23 cellular contexts compared by ENCODE assay signal in the genomic region with DNA sequence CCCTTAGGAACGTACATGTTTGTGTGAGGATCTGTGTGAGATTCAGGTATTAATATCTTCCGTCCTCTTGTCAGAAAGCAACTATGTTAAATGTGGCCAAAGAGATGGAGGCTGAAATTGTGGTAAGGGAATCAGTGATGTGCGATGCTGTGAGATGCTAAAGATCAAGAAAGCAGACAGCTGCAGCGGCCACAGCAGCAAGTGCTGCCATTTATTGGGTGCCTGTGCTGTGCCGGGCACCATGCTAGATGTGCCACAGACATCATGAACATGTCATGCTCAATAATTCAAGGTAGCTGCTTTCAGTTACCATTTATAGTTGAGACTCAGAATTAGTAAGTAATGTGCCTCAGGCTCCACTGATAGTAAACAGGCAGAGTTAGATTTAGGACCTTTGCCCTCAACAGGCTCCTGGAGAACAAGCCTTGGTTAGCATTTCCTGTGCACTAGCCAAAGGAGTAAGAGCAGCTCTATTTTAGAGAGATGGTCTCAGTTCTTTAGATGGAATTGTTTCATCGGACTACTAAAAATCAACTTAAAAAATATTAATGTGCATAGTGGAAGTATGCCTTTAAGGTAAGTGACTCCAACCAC.
"Had no signal": no experiment of that assay in that cellular context is flagged by ENCODE, and none has a peak within 500 bp of the region (broad histone marks: within the 10 kb centered on the region; RNA-seq: fewer than 3 reads in every experiment).

No MANE protein-coding gene starts in this region.

- DNase-seq: activated CD4-positive, alpha-beta memory T cell treated with anti-CD3 and anti-CD28 coated beads, Interleukin-2, amount 10 ng/mL, durations not matched to agents 7 days and 5 days; activated CD4-positive, alpha-beta T cell treated with anti-CD3 and anti-CD28 coated beads for 48 hours; activated CD4-positive, CD25-positive, alpha-beta regulatory T cell; activated effector memory CD4-positive, alpha-beta T cell treated with anti-CD3 and anti-CD28 coated beads, Interleukin-2, amount 50 U/mL, for 16 hours; activated naive CD4-positive, alpha-beta T cell treated with anti-CD3 and anti-CD28 coated beads, Interleukin-2, amount 50 U/mL, for 16 hours; activated T-cell treated with anti-CD3 and anti-CD28 coated beads for 4 hours; anterior cingulate cortex; body of pancreas; cortex of kidney; foreskin melanocyte; immature natural killer cell; left ventricle myocardium inferior; posterior cingulate gyrus; stimulated activated CD4-positive, alpha-beta T cell treated with anti-CD3 and anti-CD28 coated beads, Interleukin-12 subunit alpha, Interleukin-12 subunit beta, amount 100 ng/mL, for 4 hours; stimulated activated CD4-positive, alpha-beta T cell treated with anti-CD3 and anti-CD28 coated beads, Interleukin-4, amount 100 ng/mL, for 4 hours; stimulated activated naive CD8-positive, alpha-beta T cell treated with anti-CD3 and anti-CD28 coated beads, Interleukin-15, Interleukin-2, amounts not matched to agents 100 U/mL and 50 U/mL, for 24 hours; T1000; thyroid gland had no signal

- H3K27me3 ChIP-seq: body of pancreas, cardiac muscle cell, hepatocyte, thyroid gland had no signal

- H3K9me3 Mint-ChIP-seq: activated CD4-positive, alpha-beta memory T cell treated with anti-CD3 and anti-CD28 coated beads, Interleukin-2, amount 10 ng/mL, durations not matched to agents 7 days and 5 days; immature natural killer cell; T-helper 1 cell treated with Interleukin-12 subunit alpha and Interleukin-12 subunit beta and Interleukin-4 antibody, amounts not matched to agents 30 μg/mL and 1 μg/mL, for 36 hours had no signal

- H2AFZ ChIP-seq: hepatocyte had no signal

- H3K9me3 ChIP-seq: body of pancreas, left ventricle myocardium inferior, thyroid gland had no signal

- H3K27ac Mint-ChIP-seq: activated CD4-positive, alpha-beta memory T cell treated with anti-CD3 and anti-CD28 coated beads, Interleukin-2, amount 10 ng/mL, durations not matched to agents 7 days and 5 days; mesothelial cell of epicardium; T-helper 1 cell treated with Interleukin-12 subunit alpha and Interleukin-12 subunit beta and Interleukin-4 antibody, amounts not matched to agents 30 μg/mL and 1 μg/mL, for 36 hours had no signal

- H3K79me2 ChIP-seq: hepatocyte had no signal

- H3K27me3 Mint-ChIP-seq: activated CD4-positive, alpha-beta memory T cell treated with anti-CD3 and anti-CD28 coated beads, Interleukin-2, amount 10 ng/mL, durations not matched to agents 7 days and 5 days had no signal

- H3K4me3 ChIP-seq: body of pancreas, cardiac muscle cell, hepatocyte, left ventricle myocardium inferior, thyroid gland had no signal

- ATAC-seq: body of pancreas; stimulated activated naive CD8-positive, alpha-beta T cell treated with anti-CD3 and anti-CD28 coated beads, Interleukin-15, Interleukin-2, amounts not matched to agents 100 U/mL and 50 U/mL, for 24 hours had no signal

- H3K4me1 ChIP-seq: thyroid gland had no signal

- H3K27ac ChIP-seq: body of pancreas, cardiac muscle cell, hepatocyte, left ventricle myocardium inferior, thyroid gland had no signal

- H3K4me3 Mint-ChIP-seq: activated CD4-positive, alpha-beta memory T cell treated with anti-CD3 and anti-CD28 coated beads, Interleukin-2, amount 10 ng/mL, durations not matched to agents 7 days and 5 days; immature natural killer cell; mesothelial cell of epicardium; neural crest cell; T-helper 1 cell treated with Interleukin-12 subunit alpha and Interleukin-12 subunit beta and Interleukin-4 antibody, amounts not matched to agents 30 μg/mL and 1 μg/mL, for 36 hours had no signal

- H3K4me2 ChIP-seq: hepatocyte had no signal
